In the genomic region with DNA sequence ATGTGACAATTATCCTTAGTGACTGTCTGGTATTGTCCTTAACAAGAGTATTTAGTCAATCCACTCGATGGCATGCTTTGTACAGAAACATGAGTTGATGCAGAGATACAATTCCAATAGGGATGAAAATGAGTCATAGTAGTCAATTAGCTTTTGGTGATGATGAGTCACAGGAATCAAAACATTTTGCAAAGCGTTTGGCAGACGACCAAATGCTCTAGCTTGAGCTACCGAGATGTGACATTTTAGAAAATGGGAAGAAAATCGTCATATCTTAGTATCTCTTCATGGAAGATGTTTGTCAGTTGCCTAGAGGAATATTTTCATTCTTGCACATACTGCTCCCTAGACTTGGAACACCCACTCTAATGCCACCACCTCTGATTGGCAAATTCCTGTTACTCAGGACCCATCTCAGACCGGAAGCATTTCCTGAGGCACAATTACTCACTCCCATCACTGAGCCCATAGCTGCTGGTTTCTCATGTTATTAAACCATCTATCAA, we compare ENCODE assay signal across 11 cellular contexts.
DNase-seq lines count a peak whose midpoint lies in the region; ATAC-seq and TF ChIP-seq lines count a peak whose summit lies in the region.
"Had no signal": no experiment of that assay in that cellular context is flagged by ENCODE, and none has a peak within 500 bp of the region (broad histone marks: within the 10 kb centered on the region; RNA-seq: fewer than 3 reads in every experiment).

No MANE protein-coding gene starts in this region.

- CTCF ChIA-PET in activated CD4-positive, alpha-beta memory T cell treated with anti-CD3 and anti-CD28 coated beads for 36 hours (lab: Charles Lee): no interaction called here

- H3K36me3 Mint-ChIP-seq in mesothelial cell of epicardium: no peaks in the 10 kb centered on the region
- H3K36me3 Mint-ChIP-seq in activated CD4-positive, alpha-beta memory T cell treated with anti-CD3 and anti-CD28 coated beads for 36 hours: no peaks in the 10 kb centered on the region
- H3K36me3 Mint-ChIP-seq: activated naive CD4-positive, alpha-beta T cell treated with anti-CD3 and anti-CD28 coated beads, Interleukin-2, amount 50 U/mL, for 24 hours; CD8-positive, alpha-beta T cell had no signal

- no peak overlapping the region for H3K27ac Mint-ChIP-seq in mesothelial cell of epicardium
- H3K27ac Mint-ChIP-seq in activated CD4-positive, alpha-beta memory T cell treated with anti-CD3 and anti-CD28 coated beads for 36 hours: no peak overlapping the region
- H3K27ac Mint-ChIP-seq: activated naive CD4-positive, alpha-beta T cell treated with anti-CD3 and anti-CD28 coated beads, Interleukin-2, amount 50 U/mL, for 24 hours; CD8-positive, alpha-beta T cell had no signal

- peaks cover 27% of the 10 kb centered on the region for H3K9me3 Mint-ChIP-seq in mesothelial cell of epicardium
- no peaks in the 10 kb centered on the region for H3K9me3 Mint-ChIP-seq in activated CD4-positive, alpha-beta memory T cell treated with anti-CD3 and anti-CD28 coated beads for 36 hours
- H3K9me3 Mint-ChIP-seq: activated naive CD4-positive, alpha-beta T cell treated with anti-CD3 and anti-CD28 coated beads, Interleukin-2, amount 50 U/mL, for 24 hours; CD8-positive, alpha-beta T cell had no signal

- TF ChIP-seq CTCF in fibroblast of the aortic adventitia (IDR thresholded peaks at IDR 0.05; ENCODE audit: insufficient read depth, low read length) (no peak), mesothelial cell of epicardium (IDR thresholded peaks at IDR 0.05; ENCODE audit: unreplicated experiment) (no peak)

- POLR2A ChIA-PET in activated CD4-positive, alpha-beta memory T cell treated with anti-CD3 and anti-CD28 coated beads for 36 hours (lab: Charles Lee): interaction anchor here (1.0 kb wide), 1 partner anchor 40 kb away, joined by 4 read pairs; no protein-coding TSS in a partner anchor

- no peaks in the 10 kb centered on the region for H3K36me3 ChIP-seq in SK-N-MC (ENCODE audit: insufficient read depth, low read length)

- H3K4me3 ChIP-seq in SK-N-MC: 0 out of 2 replicates have a peak overlapping the region, but pooled peaks have one; percentile 14
- H3K4me3 ChIP-seq in fibroblast of the aortic adventitia (ENCODE audit: low read depth, low read length): no peak overlapping the region
- H3K4me3 ChIP-seq: skin epidermis had no signal

- H3K27me3 Mint-ChIP-seq in mesothelial cell of epicardium (ENCODE audit: low read depth): no peaks in the 10 kb centered on the region
- H3K27me3 Mint-ChIP-seq in activated CD4-positive, alpha-beta memory T cell treated with anti-CD3 and anti-CD28 coated beads for 36 hours: peaks cover 5% of the 10 kb centered on the region

- intact Hi-C loops in activated CD4-positive, alpha-beta memory T cell treated with anti-CD3 and anti-CD28 coated beads for 36 hours (cut with micrococcal nuclease): no loop called here

- no peak overlapping the region for H3K4me3 Mint-ChIP-seq in mesothelial cell of epicardium
- no peak overlapping the region for H3K4me3 Mint-ChIP-seq in activated CD4-positive, alpha-beta memory T cell treated with anti-CD3 and anti-CD28 coated beads for 36 hours
- H3K4me3 Mint-ChIP-seq: activated naive CD4-positive, alpha-beta T cell treated with anti-CD3 and anti-CD28 coated beads, Interleukin-2, amount 50 U/mL, for 24 hours; CD8-positive, alpha-beta T cell had no signal

- no peak overlapping the region for H3K27ac ChIP-seq in SK-N-MC

- no peak overlapping the region for H3K9ac ChIP-seq in SK-N-MC (ENCODE audit: insufficient read length)

- no peak for ATAC-seq in GM18517 (IDR thresholded peaks at IDR 0.05; ENCODE audit: unreplicated experiment)
- ATAC-seq in GM19452 (IDR thresholded peaks at IDR 0.05; ENCODE audit: unreplicated experiment): no peak
- ATAC-seq: CD8-positive, alpha-beta T cell had no signal

- no peaks in the 10 kb centered on the region for H3K9me3 ChIP-seq in SK-N-MC (ENCODE audit: low read depth, low read length)

- peak; percentile 11 for DNase-seq in 8988T
- peak; percentile 86 for DNase-seq in HCEC 1CT
- peak; percentile 24 for DNase-seq in SK-N-MC (ENCODE audit: low read depth, low spot score)
- DNase-seq in fibroblast of the aortic adventitia (ENCODE audit: low read depth): peak; percentile 92
- DNase-seq in mesothelial cell of epicardium (ENCODE audit: low spot score in 2 of 2, unreplicated experiment in 2 of 2): no peak
- no peak for DNase-seq in activated CD4-positive, alpha-beta memory T cell treated with anti-CD3 and anti-CD28 coated beads for 36 hours
- DNase-seq: CD8-positive, alpha-beta T cell had no signal

- peaks cover 5% of the 10 kb centered on the region for H3K4me1 Mint-ChIP-seq in mesothelial cell of epicardium
- no peaks in the 10 kb centered on the region for H3K4me1 Mint-ChIP-seq in activated CD4-positive, alpha-beta memory T cell treated with anti-CD3 and anti-CD28 coated beads for 36 hours (ENCODE audit: low read depth)
- H3K4me1 Mint-ChIP-seq: activated naive CD4-positive, alpha-beta T cell treated with anti-CD3 and anti-CD28 coated beads, Interleukin-2, amount 50 U/mL, for 24 hours had no signal

Comparison
In these comparisons a context has a peak if more than half of its experiments do, and no peak if none do; other contexts are left out.
1. DNase-seq: peak in 8988T (single experiment), HCEC 1CT (single experiment), SK-N-MC (single experiment) and fibroblast of the aortic adventitia (single experiment); none in mesothelial cell of epicardium (0 of 2) and activated CD4-positive, alpha-beta memory T cell treated with anti-CD3 and anti-CD28 coated beads for 36 hours (single experiment).